In the genomic region with DNA sequence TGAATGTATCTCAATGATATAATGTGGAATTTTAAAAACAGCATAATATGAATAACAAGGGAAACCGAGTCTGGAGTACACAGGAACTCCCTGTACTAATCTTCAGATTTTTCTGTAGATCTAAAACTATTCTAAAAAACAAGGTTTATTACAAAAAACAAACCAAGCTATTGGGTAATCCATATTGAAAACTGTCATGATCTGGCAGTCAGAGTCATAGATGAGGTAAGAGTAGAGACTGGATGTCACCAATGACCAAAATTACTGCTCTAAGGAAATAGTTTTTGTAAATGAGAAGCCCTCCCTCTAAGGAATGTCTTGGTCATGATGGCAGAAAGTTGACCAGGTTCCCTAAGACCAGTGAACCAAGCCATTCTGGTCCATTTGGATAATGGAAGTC, we compare ENCODE assay signal across 21 cellular contexts.
"Had no signal": no experiment of that assay in that cellular context is flagged by ENCODE, and none has a peak within 500 bp of the region (broad histone marks: within the 10 kb centered on the region; RNA-seq: fewer than 3 reads in every experiment).

No MANE protein-coding gene starts in this region.

- H3K27ac Mint-ChIP-seq: activated CD4-positive, alpha-beta T cell treated with anti-CD3 and anti-CD28 coated beads for 36 hours; activated CD8-positive, alpha-beta T cell treated with anti-CD3 and anti-CD28 coated beads, Interleukin-2, amount 10 ng/mL, durations not matched to agents 7 days and 5 days; activated T-helper 17 cell treated with anti-CD3 and anti-CD28 coated beads, Interleukin-2, amount 50 U/mL, for 72 hours; T-helper 2 cell treated with Interferon-gamma antibody and Interleukin-4, amounts not matched to agents 5 μg/mL and 100 μg/mL, for 36 hours had no signal

- H3K4me3 Mint-ChIP-seq: activated CD4-positive, alpha-beta T cell treated with anti-CD3 and anti-CD28 coated beads for 36 hours; activated CD8-positive, alpha-beta T cell treated with anti-CD3 and anti-CD28 coated beads, Interleukin-2, amount 10 ng/mL, durations not matched to agents 7 days and 5 days; activated T-cell treated with anti-CD3 and anti-CD28 coated beads, Interleukin-2, amount 50 U/mL, for 4 hours; activated T-helper 17 cell treated with anti-CD3 and anti-CD28 coated beads, Interleukin-2, amount 50 U/mL, for 72 hours; natural killer cell treated with Interleukin-12 subunit alpha and Interleukin-12 subunit beta and Interleukin-15 and Interleukin-18, amount 100 ng/mL, for 72 hours; T-helper 2 cell treated with Interferon-gamma antibody and Interleukin-4, amounts not matched to agents 5 μg/mL and 100 μg/mL, for 36 hours had no signal

- H3K9me3 Mint-ChIP-seq: activated T-cell treated with anti-CD3 and anti-CD28 coated beads, Interleukin-2, amount 50 U/mL, for 4 hours; activated T-helper 17 cell treated with anti-CD3 and anti-CD28 coated beads, Interleukin-2, amount 50 U/mL, for 72 hours; natural killer cell treated with Interleukin-12 subunit alpha and Interleukin-12 subunit beta and Interleukin-15 and Interleukin-18, amount 100 ng/mL, for 72 hours; T-helper 2 cell treated with Interferon-gamma antibody and Interleukin-4, amounts not matched to agents 5 μg/mL and 100 μg/mL, for 36 hours had no signal

- H3K27me3 Mint-ChIP-seq: activated CD4-positive, alpha-beta T cell treated with anti-CD3 and anti-CD28 coated beads for 36 hours; activated T-helper 17 cell treated with anti-CD3 and anti-CD28 coated beads, Interleukin-2, amount 50 U/mL, for 72 hours; natural killer cell treated with Interleukin-12 subunit alpha and Interleukin-12 subunit beta and Interleukin-15 and Interleukin-18, amount 100 ng/mL, for 72 hours had no signal

- H3K36me3 Mint-ChIP-seq: natural killer cell treated with Interleukin-12 subunit alpha and Interleukin-12 subunit beta and Interleukin-15 and Interleukin-18, amount 100 ng/mL, for 72 hours had no signal

- ATAC-seq: activated CD4-positive, alpha-beta T cell treated with anti-CD3 and anti-CD28 coated beads for 36 hours; activated CD8-positive, alpha-beta T cell treated with anti-CD3 and anti-CD28 coated beads, Interleukin-2, amount 10 ng/mL, durations not matched to agents 7 days and 5 days; activated T-cell treated with anti-CD3 and anti-CD28 coated beads, Interleukin-2, amount 50 U/mL, for 4 hours; activated T-helper 17 cell treated with anti-CD3 and anti-CD28 coated beads, Interleukin-2, amount 50 U/mL, for 72 hours; left lung; lower lobe of right lung; natural killer cell treated with Interleukin-12 subunit alpha and Interleukin-12 subunit beta and Interleukin-15 and Interleukin-18, amount 100 ng/mL, for 72 hours; right cardiac atrium had no signal

- DNase-seq: activated CD4-positive, alpha-beta T cell treated with anti-CD3 and anti-CD28 coated beads for 36 hours; activated CD4-positive, CD25-positive, alpha-beta regulatory T cell; activated CD8-positive, alpha-beta T cell treated with anti-CD3 and anti-CD28 coated beads, Interleukin-2, amount 10 ng/mL, durations not matched to agents 7 days and 5 days; activated gamma-delta T cell treated with Interleukin-2 at 50 U/mL for 16 hours; activated naive CD4-positive, alpha-beta T cell treated with anti-CD3 and anti-CD28 coated beads, Interleukin-2, amount 50 U/mL, for 16 hours; activated T-cell treated with anti-CD3 and anti-CD28 coated beads, Interleukin-2, amount 50 U/mL, for 4 hours; amniotic stem cell; brain microvascular endothelial cell; effector CD4-positive, alpha-beta T cell; foreskin melanocyte; left lung; lower lobe of right lung; mesenchymal stem cell; posterior cingulate gyrus; right cardiac atrium; stimulated activated naive CD4-positive, alpha-beta T cell; transverse colon; uterus had no signal
